In the genomic region with DNA sequence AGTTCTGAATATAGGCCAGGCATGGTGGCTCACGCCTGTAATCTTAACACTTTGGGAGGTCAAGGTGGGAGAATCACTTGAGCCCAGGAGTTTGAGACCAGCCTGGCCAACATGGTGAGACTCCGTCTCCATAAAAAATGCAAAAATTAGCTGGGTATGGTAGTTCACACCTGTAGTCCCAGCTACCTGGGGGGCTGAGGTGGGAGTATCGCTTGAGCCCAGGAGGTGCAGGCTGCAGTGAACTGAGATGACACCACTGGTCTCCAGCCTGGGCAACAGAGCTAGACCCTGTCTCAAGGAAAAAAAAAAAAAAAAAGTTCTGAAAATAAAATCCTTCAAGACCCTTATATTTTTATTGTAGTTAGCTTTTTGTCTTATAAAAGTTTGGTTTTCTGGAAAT, we compare ENCODE assay signal across 19 cellular contexts. TPM values are rescaled to one million over a fixed set of nuclear protein-coding genes. Genes with fewer than 3 reads are reported as not detected.
DNase-seq lines count a peak whose midpoint lies in the region; ATAC-seq and TF ChIP-seq lines count a peak whose summit lies in the region.
"Had no signal": no experiment of that assay in that cellular context is flagged by ENCODE, and none has a peak within 500 bp of the region (broad histone marks: within the 10 kb centered on the region; RNA-seq: fewer than 3 reads in every experiment).

No MANE protein-coding gene starts in this region.

- H3K36me3 Mint-ChIP-seq in activated naive CD8-positive, alpha-beta T cell treated with anti-CD3 and anti-CD28 coated beads for 36 hours = peaks cover 4% of the 10 kb centered on the region

- H3K9me3 ChIP-seq in IMR-90 (ENCODE audit: control insufficient read depth, insufficient read depth, low read length) (no peaks in the 10 kb centered on the region), colonic mucosa (no peaks in the 10 kb centered on the region), osteoblast (ENCODE audit: low read depth, low read length) (no peaks in the 10 kb centered on the region), thymus (ENCODE audit: control insufficient read depth) (no peaks in the 10 kb centered on the region)

- no peak overlapping the region for H2AK9ac ChIP-seq in IMR-90 (replicated peaks; ENCODE audit: low read depth, low read length, poor library complexity)

- in situ Hi-C loops in IMR-90 (cut with MboI; ENCODE audit: low sequenced_read_pairs) = loop anchor here (25.0 kb wide), 1 partner anchor 1078 kb away; the partner anchor contains the start of gene DYNLT1

- H3K23ac ChIP-seq in IMR-90 (ENCODE audit: low read depth, low read length) = no peak overlapping the region

- no peak overlapping the region for H4K8ac ChIP-seq in IMR-90 (ENCODE audit: low read depth in 2 of 2, low read length in 2 of 2)

- no peak overlapping the region for H3K4me2 ChIP-seq in IMR-90 (ENCODE audit: low read depth, low read length)
- peak overlapping the region; percentile 69 for H3K4me2 ChIP-seq in osteoblast (ENCODE audit: insufficient read depth, low read length)
- H3K4me2 ChIP-seq: KMS-11 had no signal

- no peaks in the 10 kb centered on the region for H3K4me1 Mint-ChIP-seq in activated naive CD8-positive, alpha-beta T cell treated with anti-CD3 and anti-CD28 coated beads for 36 hours

- BruUV-seq in IMR-90 (replicated peaks; lab: Mats Ljungman, UMichigan) = no TSS peak

- intact Hi-C loops in IMR-90 (cut with micrococcal nuclease) (loop anchor here (2.0 kb wide), 1 partner anchor 15 kb away; no protein-coding TSS in a partner anchor), colonic mucosa (cut with DNase I) (no loop called here)

- no peaks in the 10 kb centered on the region for H3K9me3 Mint-ChIP-seq in activated naive CD8-positive, alpha-beta T cell treated with anti-CD3 and anti-CD28 coated beads for 36 hours
- H3K9me3 Mint-ChIP-seq: activated naive CD4-positive, alpha-beta T cell treated with anti-CD3 and anti-CD28 coated beads, Interleukin-2, amount 10 ng/mL, durations not matched to agents 7 days and 5 days had no signal

- H3K9me1 ChIP-seq in IMR-90 (ENCODE audit: insufficient read depth, low read length) = peaks cover 10% of the 10 kb centered on the region

- peaks cover 61% of the 10 kb centered on the region for H3K79me2 ChIP-seq in osteoblast (ENCODE audit: insufficient read depth, low read length)

- CTCF ChIA-PET in IMR-90 (lab: Yijun Ruan, JAX) = interaction anchor here (0.6 kb wide), 1 partner anchor 105 kb away, joined by 3 read pairs; no protein-coding TSS in a partner anchor

- DNase-seq in IMR-90 (no peak), colonic mucosa (no peak), osteoblast (ENCODE audit: insufficient read length, low spot score, missing footprints) (no peak), HT-29 (ENCODE audit: low spot score) (no peak), NCI-H187 treated with DMSO at 0.1 percent for 48 hours (lab: John Stamatoyannopoulos, UW) (no peak)
- no peak for DNase-seq in activated naive CD8-positive, alpha-beta T cell treated with anti-CD3 and anti-CD28 coated beads for 36 hours
- DNase-seq: activated CD4-positive, alpha-beta T cell treated with anti-CD3 and anti-CD28 coated beads, Interleukin-2, amount 50 U/mL, for 4 hours; activated naive CD4-positive, alpha-beta T cell treated with anti-CD3 and anti-CD28 coated beads, Interleukin-2, amount 10 ng/mL, durations not matched to agents 7 days and 5 days; Calu3; H7; NCI-H1092; NCI-H2081 treated with DMSO at 0.1 percent for 48 hours; NCI-H524; SHP77; stimulated activated CD4-positive, alpha-beta T cell treated with anti-CD3 and anti-CD28 coated beads, Interleukin-15, amount 100 ng/mL, for 24 hours; stimulated activated naive CD4-positive, alpha-beta T cell had no signal

- TF ChIP-seq RAD21 in IMR-90 (IDR thresholded peaks at IDR 0.05; ENCODE audit: low read length) = no peak

- H3K27ac ChIP-seq in IMR-90 (ENCODE audit: insufficient read depth, low read length) = no peak overlapping the region
- peak overlapping the region; percentile 62 for H3K27ac ChIP-seq in colonic mucosa
- peak overlapping the region; percentile 88 for H3K27ac ChIP-seq in osteoblast (ENCODE audit: low read depth, low read length)
- peak overlapping the region; percentile 59 for H3K27ac ChIP-seq in thymus (ENCODE audit: low read depth)
- H3K27ac ChIP-seq: KMS-11 had no signal

- H3K36me3 ChIP-seq in IMR-90 (ENCODE audit: control insufficient read depth, insufficient read depth, low read length) (0 out of 2 replicates have a peak, but pooled peaks cover 1% of the 10 kb centered on the region), colonic mucosa (no peaks in the 10 kb centered on the region), osteoblast (ENCODE audit: insufficient read depth, low read length) (peaks cover 5% of the 10 kb centered on the region), thymus (ENCODE audit: control insufficient read depth, insufficient read depth) (no peaks in the 10 kb centered on the region)

- H3K18ac ChIP-seq in IMR-90 (ENCODE audit: low read depth, low read length) = peak overlapping the region; percentile 8; the same call in 1 of the 2 replicates

- dilution Hi-C loops in IMR-90 (cut with HindIII; ENCODE audit: low sequenced_read_pairs, unreplicated experiment) = no loop called here

- peaks cover 24 to 54% of the 10 kb centered on the region in 2 experiments for H3K79me1 ChIP-seq in IMR-90 (ENCODE audit: low read depth in 1 of 2, low read length in 2 of 2)

- no peak overlapping the region for H3K14ac ChIP-seq in IMR-90 (replicated peaks; ENCODE audit: low read depth, low read length)

- no peak overlapping the region for H3K4me3 Mint-ChIP-seq in activated naive CD8-positive, alpha-beta T cell treated with anti-CD3 and anti-CD28 coated beads for 36 hours
- H3K4me3 Mint-ChIP-seq: activated naive CD4-positive, alpha-beta T cell treated with anti-CD3 and anti-CD28 coated beads, Interleukin-2, amount 10 ng/mL, durations not matched to agents 7 days and 5 days had no signal

- H3K27me3 ChIP-seq in IMR-90 (ENCODE audit: control insufficient read depth, insufficient read depth, low read length) = no peaks in the 10 kb centered on the region
- no peaks in the 10 kb centered on the region for H3K27me3 ChIP-seq in colonic mucosa
- no peaks in the 10 kb centered on the region for H3K27me3 ChIP-seq in osteoblast (ENCODE audit: insufficient read depth, low read length)
- no peaks in the 10 kb centered on the region for H3K27me3 ChIP-seq in thymus (ENCODE audit: control insufficient read depth, insufficient read depth)

- H2BK5ac ChIP-seq in IMR-90 (ENCODE audit: low read depth, low read length, poor library complexity, severe bottlenecking) = no peak overlapping the region

- no peak for TF ChIP-seq CTCF in IMR-90 (conservative IDR thresholded peaks at IDR 0.05; ENCODE audit: low read depth, low read length)
- TF ChIP-seq CTCF in colonic mucosa (IDR thresholded peaks at IDR 0.05) = no peak
- no peak for TF ChIP-seq CTCF in osteoblast (IDR thresholded peaks at IDR 0.05; ENCODE audit: extremely low read depth, low read depth, low read length)

- WGBS in IMR-90 (ENCODE audit: extremely low coverage in 2 of 2, insufficient read length in 1 of 2), 2 experiments = 90% methylated on average over 2 of the region's 3 CpGs; no CpG with 5 or more reads in 1 of the 2 experiments
- WGBS in thymus = 96% methylated on average over 3 of the region's 3 CpGs

- H2AK5ac ChIP-seq in IMR-90 (ENCODE audit: low read depth, low read length) = no peak overlapping the region; the same call in 1 of the 2 replicates

- H4K91ac ChIP-seq in IMR-90 (ENCODE audit: insufficient read depth, low read depth, low read length) = no peak overlapping the region

- H2BK20ac ChIP-seq in IMR-90 (ENCODE audit: low read depth, low read length) = no peak overlapping the region

- H3K9ac ChIP-seq in IMR-90 (ENCODE audit: low read depth, low read length) (no peak overlapping the region), colonic mucosa (ENCODE audit: low read depth in 2 of 2, low read length in 2 of 2) (no peak overlapping the region)
- H3K9ac ChIP-seq: KMS-11 had no signal

- H4K5ac ChIP-seq in IMR-90 (ENCODE audit: low read depth, low read length) = peak overlapping the region; percentile 29; the same call in 1 of the 2 replicates

- H3K4me1 ChIP-seq in IMR-90 (ENCODE audit: control insufficient read depth, insufficient read depth, low read length) (peaks cover 12% of the 10 kb centered on the region), colonic mucosa (no peaks in the 10 kb centered on the region), osteoblast (ENCODE audit: insufficient read depth, low read length) (peaks cover 20% of the 10 kb centered on the region), thymus (ENCODE audit: control insufficient read depth, insufficient read depth, low read length) (no peaks in the 10 kb centered on the region)

- no peak overlapping the region for H3K27ac Mint-ChIP-seq in activated naive CD8-positive, alpha-beta T cell treated with anti-CD3 and anti-CD28 coated beads for 36 hours

- no peak overlapping the region for H2BK120ac ChIP-seq in IMR-90 (ENCODE audit: low read depth, low read length)

- no peak for TF ChIP-seq POLR2A in IMR-90 (IDR thresholded peaks at IDR 0.05; ENCODE audit: low read depth, low read length)

- POLR2A ChIA-PET in IMR-90 (lab: Charles Lee; ENCODE audit: unreplicated experiment) = interaction anchor here (0.6 kb wide), 1 partner anchor 11 kb away, joined by 13 read pairs; no protein-coding TSS in a partner anchor

- H3K4me3 ChIP-seq in IMR-90 (ENCODE audit: insufficient read depth, low read depth, low read length) (no peak overlapping the region), colonic mucosa (no peak overlapping the region), osteoblast (ENCODE audit: insufficient read depth, low read length) (no peak overlapping the region), thymus (ENCODE audit: low read length) (no peak overlapping the region)

- no peak overlapping the region for H3K56ac ChIP-seq in IMR-90 (ENCODE audit: extremely low read depth, insufficient read depth, low read length)

- H4K20me1 ChIP-seq in IMR-90 (ENCODE audit: insufficient read depth, low read length) = 0 out of 2 replicates have a peak, but pooled peaks cover 3% of the 10 kb centered on the region
- no peaks in the 10 kb centered on the region for H4K20me1 ChIP-seq in osteoblast (ENCODE audit: insufficient read depth, low read length)

- H2AFZ ChIP-seq in IMR-90 (replicated peaks; ENCODE audit: low read length, poor library complexity) (no peak overlapping the region), osteoblast (ENCODE audit: low read length) (no peak overlapping the region)

- no peaks in the 10 kb centered on the region for H3K27me3 Mint-ChIP-seq in activated naive CD8-positive, alpha-beta T cell treated with anti-CD3 and anti-CD28 coated beads for 36 hours
- H3K27me3 Mint-ChIP-seq: activated naive CD4-positive, alpha-beta T cell treated with anti-CD3 and anti-CD28 coated beads, Interleukin-2, amount 10 ng/mL, durations not matched to agents 7 days and 5 days had no signal

- ATAC-seq in IMR-90 (ENCODE audit: low read depth) (no peak), SK-N-SH treated with all-trans-retinoic acid at 6 μM for 48 hours (no peak)

- peak overlapping the region; percentile 62; the same call in 1 of the 2 replicates for H3K4ac ChIP-seq in IMR-90 (ENCODE audit: low read depth, low read length)

- H2BK15ac ChIP-seq in IMR-90 (ENCODE audit: low read depth, low read length) = peak overlapping the region; percentile 7; the same call in 1 of the 3 replicates

RNA-seq across cellular contexts. Expression of gene WTAP, which starts 11.7 kb away (rescaled TPM):
- total RNA-seq in IMR-90 (2012; rRNA removed) (92.3 and 124 TPM in 2 replicates), colonic mucosa (10 to 100 TPM; 73.7 to 84.1 TPM), osteoblast (109 and 119 TPM in 2 replicates)
- polyA plus RNA-seq in IMR-90 (2012; rRNA removed) (20.1 and 30.2 TPM in 2 replicates), thymus (141 TPM)
- 6.5 and 6.6 TPM in 2 replicates for polyA plus RNA-seq in IMR-90 (2012; cell fraction: cytosol; rRNA removed)
- polyA plus RNA-seq in IMR-90 (2012; cell fraction: nucleus; rRNA removed; ENCODE audit: low replicate concordance) = 3.8 and 25.2 TPM in 2 replicates
- total RNA-seq in HT-29 (2014; rRNA removed; shearing (Covaris generic)) = 53.2 and 61.5 TPM in 2 replicates
- 100 to 1,000 TPM in 1 of 2 experiments, 10 to 100 TPM in 1; 98.3 to 101 TPM for total RNA-seq in activated naive CD8-positive, alpha-beta T cell treated with anti-CD3 and anti-CD28 coated beads for 36 hours

RNA-seq across cellular contexts. Expression of gene SOD2, which starts 22.6 kb away (rescaled TPM):
- total RNA-seq in IMR-90 (2012; rRNA removed) (243 TPM in 2 replicates), colonic mucosa (100 to 1,000 TPM; 199 to 365 TPM), osteoblast (294 and 544 TPM in 2 replicates)
- polyA plus RNA-seq in IMR-90 (2012; rRNA removed) (102 and 173 TPM in 2 replicates), thymus (759 TPM)
- 93.7 and 177 TPM in 2 replicates for polyA plus RNA-seq in IMR-90 (2012; cell fraction: cytosol; rRNA removed)
- polyA plus RNA-seq in IMR-90 (2012; cell fraction: nucleus; rRNA removed; ENCODE audit: low replicate concordance) = 48.2 and 96.3 TPM in 2 replicates
- 64.8 and 69.7 TPM in 2 replicates for total RNA-seq in HT-29 (2014; rRNA removed; shearing (Covaris generic))
- total RNA-seq in activated naive CD8-positive, alpha-beta T cell treated with anti-CD3 and anti-CD28 coated beads for 36 hours = 100 to 1,000 TPM; 112 to 122 TPM

RNA-seq across cellular contexts. Expression of gene ACAT2, which starts 46.2 kb away (rescaled TPM):
- total RNA-seq in IMR-90 (2012; rRNA removed) (45.2 and 50.3 TPM in 2 replicates), colonic mucosa (100 to 1,000 TPM in 1 of 2 donors, 10 to 100 TPM in 1; 59.8 to 126 TPM), osteoblast (41.6 and 53.6 TPM in 2 replicates)
- polyA plus RNA-seq in IMR-90 (2012; rRNA removed) (29.2 and 30.5 TPM in 2 replicates), thymus (18.7 TPM)
- polyA plus RNA-seq in IMR-90 (2012; cell fraction: cytosol; rRNA removed) = 8.8 and 15.7 TPM in 2 replicates
- polyA plus RNA-seq in IMR-90 (2012; cell fraction: nucleus; rRNA removed; ENCODE audit: low replicate concordance) = 4.2 and 15.3 TPM in 2 replicates
- total RNA-seq in HT-29 (2014; rRNA removed; shearing (Covaris generic)) = 60.2 and 70.4 TPM in 2 replicates
- 10 to 100 TPM; 67.8 to 68.4 TPM for total RNA-seq in activated naive CD8-positive, alpha-beta T cell treated with anti-CD3 and anti-CD28 coated beads for 36 hours
